Comparison of ENCODE assay signal across 1 cellular context in genomic region chr22:50199836-50200332, GRCh38.
TF ChIP-seq lines count a peak whose summit lies in the region.

No MANE protein-coding gene starts in this region.

TF ChIP-seq in HepG2, 621 proteins besides CTCF, POLR2A, EP300 and RAD21:
- TF ChIP-seq ZNF234 (CRISPR knock-in tag; conservative IDR thresholded peaks at IDR 0.05) (no peak), ZGPAT (CRISPR knock-in tag; IDR thresholded peaks at IDR 0.05) (0 out of 2 replicates have a peak, but pooled peaks have one; percentile 13), RARG (CRISPR knock-in tag; IDR thresholded peaks at IDR 0.05; ENCODE audit: low read depth) (no peak), ZNF160 (CRISPR knock-in tag; IDR thresholded peaks at IDR 0.05) (no peak), HNRNPLL (IDR thresholded peaks at IDR 0.05; ENCODE audit: low read depth, low read length, poor library complexity, severe bottlenecking) (peak; percentile 16), ZNF549 (CRISPR knock-in tag; IDR thresholded peaks at IDR 0.05) (no peak), TBX3 (IDR thresholded peaks at IDR 0.05; ENCODE audit: borderline replicate concordance) (no peak), KDM2A (CRISPR knock-in tag; IDR thresholded peaks at IDR 0.05; ENCODE audit: borderline replicate concordance, low read depth) (peak; percentile 91; the same call in 1 of the 2 replicates), FOXO4 (CRISPR knock-in tag; conservative IDR thresholded peaks at IDR 0.05) (0 out of 2 replicates have a peak, but pooled peaks have one; percentile 38), HNF1A (IDR thresholded peaks at IDR 0.05; ENCODE audit: low read depth) (no peak), HNF1A (CRISPR knock-in tag; IDR thresholded peaks at IDR 0.05; ENCODE audit: borderline replicate concordance) (no peak), SP2 (CRISPR knock-in tag; IDR thresholded peaks at IDR 0.05) (0 out of 2 replicates have a peak, but pooled peaks have one; percentile 27), RBM22 (optimal IDR thresholded peaks at IDR 0.05; ENCODE audit: low read length) (peak; percentile 90), NR2F6 (IDR thresholded peaks at IDR 0.05) (no peak), NR2F6 (CRISPR knock-in tag; IDR thresholded peaks at IDR 0.05) (no peak), PCBP1 (IDR thresholded peaks at IDR 0.05; ENCODE audit: borderline replicate concordance, low read depth, low read length) (0 out of 2 replicates have a peak, but pooled peaks have one; percentile 29), AKAP8 (CRISPR knock-in tag; IDR thresholded peaks at IDR 0.05) (peak; percentile 58; the same call in 1 of the 2 replicates), ASH2L (IDR thresholded peaks at IDR 0.05; ENCODE audit: insufficient read length, low read depth, low read length) (no peak), RBAK (CRISPR knock-in tag; IDR thresholded peaks at IDR 0.05) (no peak), ARID2 (CRISPR knock-in tag; IDR thresholded peaks at IDR 0.05; ENCODE audit: borderline replicate concordance) (no peak), ZNF687 (CRISPR knock-in tag; IDR thresholded peaks at IDR 0.05) (0 out of 2 replicates have a peak, but pooled peaks have one; percentile 1), POLR2G (IDR thresholded peaks at IDR 0.05; ENCODE audit: low read depth, low read length) (peak; percentile 39; the same call in 1 of the 2 replicates), ZNF781 (CRISPR knock-in tag; IDR thresholded peaks at IDR 0.05; ENCODE audit: borderline replicate concordance, not compliant biosample characterization) (no peak), MIER3 (CRISPR knock-in tag; IDR thresholded peaks at IDR 0.05; ENCODE audit: borderline replicate concordance) (no peak), AGO1 (IDR thresholded peaks at IDR 0.05; ENCODE audit: low read depth, low read length, poor library complexity, severe bottlenecking) (peak; percentile 88), MEIS2 (CRISPR knock-in tag; IDR thresholded peaks at IDR 0.05) (no peak), ZNF484 (CRISPR knock-in tag; IDR thresholded peaks at IDR 0.05; ENCODE audit: borderline replicate concordance, low read depth) (no peak), CENPX (CRISPR knock-in tag; IDR thresholded peaks at IDR 0.05) (no peak), ZC3H4 (CRISPR knock-in tag; IDR thresholded peaks at IDR 0.05; ENCODE audit: borderline replicate concordance) (no peak), POGZ (CRISPR knock-in tag; IDR thresholded peaks at IDR 0.05) (no peak), NCOA5 (CRISPR knock-in tag; IDR thresholded peaks at IDR 0.05) (no peak), AGO2 (optimal IDR thresholded peaks at IDR 0.05; ENCODE audit: low read depth, low read length) (peak; percentile 89), PBX3 (CRISPR knock-in tag; IDR thresholded peaks at IDR 0.05; ENCODE audit: borderline replicate concordance) (no peak)
- TF ChIP-seq, protein P1, sequence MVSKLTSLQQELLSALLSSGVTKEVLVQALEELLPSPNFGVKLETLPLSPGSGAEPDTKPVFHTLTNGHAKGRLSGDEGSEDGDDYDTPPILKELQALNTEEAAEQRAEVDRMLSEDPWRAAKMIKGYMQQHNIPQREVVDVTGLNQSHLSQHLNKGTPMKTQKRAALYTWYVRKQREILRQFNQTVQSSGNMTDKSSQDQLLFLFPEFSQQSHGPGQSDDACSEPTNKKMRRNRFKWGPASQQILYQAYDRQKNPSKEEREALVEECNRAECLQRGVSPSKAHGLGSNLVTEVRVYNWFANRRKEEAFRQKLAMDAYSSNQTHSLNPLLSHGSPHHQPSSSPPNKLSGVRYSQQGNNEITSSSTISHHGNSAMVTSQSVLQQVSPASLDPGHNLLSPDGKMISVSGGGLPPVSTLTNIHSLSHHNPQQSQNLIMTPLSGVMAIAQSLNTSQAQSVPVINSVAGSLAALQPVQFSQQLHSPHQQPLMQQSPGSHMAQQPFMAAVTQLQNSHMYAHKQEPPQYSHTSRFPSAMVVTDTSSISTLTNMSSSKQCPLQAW (CRISPR knock-in tag; IDR thresholded peaks at IDR 0.05): 0 out of 2 replicates have a peak, but pooled peaks have one; percentile 17
- TF ChIP-seq, protein P2, sequence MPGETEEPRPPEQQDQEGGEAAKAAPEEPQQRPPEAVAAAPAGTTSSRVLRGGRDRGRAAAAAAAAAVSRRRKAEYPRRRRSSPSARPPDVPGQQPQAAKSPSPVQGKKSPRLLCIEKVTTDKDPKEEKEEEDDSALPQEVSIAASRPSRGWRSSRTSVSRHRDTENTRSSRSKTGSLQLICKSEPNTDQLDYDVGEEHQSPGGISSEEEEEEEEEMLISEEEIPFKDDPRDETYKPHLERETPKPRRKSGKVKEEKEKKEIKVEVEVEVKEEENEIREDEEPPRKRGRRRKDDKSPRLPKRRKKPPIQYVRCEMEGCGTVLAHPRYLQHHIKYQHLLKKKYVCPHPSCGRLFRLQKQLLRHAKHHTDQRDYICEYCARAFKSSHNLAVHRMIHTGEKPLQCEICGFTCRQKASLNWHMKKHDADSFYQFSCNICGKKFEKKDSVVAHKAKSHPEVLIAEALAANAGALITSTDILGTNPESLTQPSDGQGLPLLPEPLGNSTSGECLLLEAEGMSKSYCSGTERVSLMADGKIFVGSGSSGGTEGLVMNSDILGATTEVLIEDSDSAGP (CRISPR knock-in tag; IDR thresholded peaks at IDR 0.05; ENCODE audit: borderline replicate concordance): peak; percentile 65; the same call in 1 of the 2 replicates
- TF ChIP-seq, protein P3, sequence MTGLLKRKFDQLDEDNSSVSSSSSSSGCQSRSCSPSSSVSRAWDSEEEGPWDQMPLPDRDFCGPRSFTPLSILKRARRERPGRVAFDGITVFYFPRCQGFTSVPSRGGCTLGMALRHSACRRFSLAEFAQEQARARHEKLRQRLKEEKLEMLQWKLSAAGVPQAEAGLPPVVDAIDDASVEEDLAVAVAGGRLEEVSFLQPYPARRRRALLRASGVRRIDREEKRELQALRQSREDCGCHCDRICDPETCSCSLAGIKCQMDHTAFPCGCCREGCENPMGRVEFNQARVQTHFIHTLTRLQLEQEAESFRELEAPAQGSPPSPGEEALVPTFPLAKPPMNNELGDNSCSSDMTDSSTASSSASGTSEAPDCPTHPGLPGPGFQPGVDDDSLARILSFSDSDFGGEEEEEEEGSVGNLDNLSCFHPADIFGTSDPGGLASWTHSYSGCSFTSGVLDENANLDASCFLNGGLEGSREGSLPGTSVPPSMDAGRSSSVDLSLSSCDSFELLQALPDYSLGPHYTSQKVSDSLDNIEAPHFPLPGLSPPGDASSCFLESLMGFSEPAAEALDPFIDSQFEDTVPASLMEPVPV (CRISPR knock-in tag; IDR thresholded peaks at IDR 0.05): 0 out of 2 replicates have a peak, but pooled peaks have one; percentile 7
